In genomic region chr15:74843891-74844299, GRCh38 we compare ENCODE assay signal across 9 cellular contexts. TPM values are rescaled to one million over a fixed set of nuclear protein-coding genes. Genes with fewer than 3 reads are reported as not detected.
DNase-seq lines count a peak whose midpoint lies in the region; ATAC-seq, FAIRE-seq and TF ChIP-seq lines count a peak whose summit lies in the region.
"Had no signal": no experiment of that assay in that cellular context is flagged by ENCODE, and none has a peak within 500 bp of the region (broad histone marks: within the 10 kb centered on the region; RNA-seq: fewer than 3 reads in every experiment).

No MANE protein-coding gene starts in this region.

- 93% methylated on average over 6 of the region's 12 CpGs for WGBS in HepG2 (ENCODE audit: low lambda C conversion rate)
- 73% methylated on average over 2 of the region's 12 CpGs for WGBS in right lobe of liver (ENCODE audit: insufficient coverage, low coverage, low lambda C conversion rate, missing lambda C conversion rate)

- no peak overlapping the region for H2AFZ ChIP-seq in HepG2 (ENCODE audit: low read length)

- in situ Hi-C loops in HepG2 (cut with HindIII; ENCODE audit: extremely low pct_ligation_motif_present, low pct_unique_long_range_greater_than_20kb), result no loop called here

- TF ChIP-seq EP300 in HepG2 (IDR thresholded peaks at IDR 0.05; ENCODE audit: low read depth in 2 of 2, low read length in 2 of 2) (no peak), HepG2 (CRISPR knock-in tag; IDR thresholded peaks at IDR 0.05; ENCODE audit: borderline replicate concordance) (no peak)

- H3K27ac Mint-ChIP-seq in activated naive CD8-positive, alpha-beta T cell, result peak overlapping the region; percentile 96

- intact Hi-C loops in HepG2 (cut with micrococcal nuclease; ENCODE audit: unreplicated experiment), result loop anchor here (2.0 kb wide), 1 partner anchor 13 kb away; no protein-coding TSS in a partner anchor
- intact Hi-C loops in right lobe of liver (cut with DNase I), result no loop called here
- intact Hi-C loops in uterus (cut with DNase I; ENCODE audit: low total_unique reads), result no loop called here

- H3K36me3 Mint-ChIP-seq in activated naive CD8-positive, alpha-beta T cell, result peaks cover 2% of the 10 kb centered on the region

- CTCF ChIA-PET in HepG2 (lab: Yijun Ruan, JAX; ENCODE audit: low intra/inter-chr PET ratio, low total read pairs) (interaction anchor here (1.8 kb wide), 1 partner anchor 73 kb away, joined by 6 read pairs; no protein-coding TSS in a partner anchor), GM10248 (lab: Yijun Ruan, JAX) (interaction anchor here (0.6 to 3.8 kb wide), 17 partner anchors 8 to 226 kb away, joined by 3 to 19 read pairs (median 5); no protein-coding TSS in a partner anchor)

- H3K4me3 ChIP-seq in HepG2 (replicated peaks in 1 of 3; ENCODE audit: insufficient read depth in 1 of 3, low read depth in 2 of 3, low read length in 3 of 3), result no peak overlapping the region
- no peak overlapping the region for H3K4me3 ChIP-seq in right lobe of liver
- peak overlapping the region in 1 of 2 donors; percentile 78 for H3K4me3 ChIP-seq in muscle layer of colon (ENCODE audit: low read depth in 1 of 2, low read length in 2 of 2)
- peak overlapping the region in 1 of 2 donors; percentile 77 for H3K4me3 ChIP-seq in uterus

- DNase-seq in HepG2 (ENCODE audit: low spot score) (no peak), right lobe of liver (no peak), uterus (peak; percentile 22 to 34), DMS 273 treated with DMSO at 0.1 percent for 48 hours (lab: John Stamatoyannopoulos, UW) (no peak), GM10248 (ENCODE audit: extremely low spot score) (no peak), GM12891 (ENCODE audit: insufficient read length, low spot score) (no peak)

- H3K9me3 ChIP-seq in HepG2 (ENCODE audit: low read length), result no peaks in the 10 kb centered on the region
- H3K9me3 ChIP-seq in right lobe of liver, result no peaks in the 10 kb centered on the region
- no peaks in the 10 kb centered on the region for H3K9me3 ChIP-seq in muscle layer of colon (ENCODE audit: low read length)
- H3K9me3 ChIP-seq in uterus, result no peaks in the 10 kb centered on the region

- ATAC-seq in HepG2 (no peak), right lobe of liver (no peak)

- H3K4me3 Mint-ChIP-seq in activated naive CD8-positive, alpha-beta T cell, result peak overlapping the region; percentile 90

- peaks cover 22% of the 10 kb centered on the region for H3K4me1 ChIP-seq in HepG2 (ENCODE audit: insufficient read depth, low read length)
- H3K4me1 ChIP-seq in right lobe of liver, result peaks cover 0 to 23% (median 7%) of the 10 kb centered on the region in 4 donors
- peaks cover 25% of the 10 kb centered on the region for H3K4me1 ChIP-seq in muscle layer of colon (ENCODE audit: insufficient read depth, low read length)
- H3K4me1 ChIP-seq in uterus, result peaks cover 0 to 17% of the 10 kb centered on the region in 2 donors

- no peaks in the 10 kb centered on the region for H3K9me3 Mint-ChIP-seq in activated naive CD8-positive, alpha-beta T cell (ENCODE audit: low read depth)

- no peaks in the 10 kb centered on the region for H3K79me2 ChIP-seq in HepG2 (ENCODE audit: insufficient read depth, low read length)

- no peak for FAIRE-seq in HepG2 (lab: Jason Lieb, UNC)
- no peak for FAIRE-seq in GM12891 (lab: Jason Lieb, UNC)

- no peaks in the 10 kb centered on the region for H4K20me1 ChIP-seq in HepG2 (ENCODE audit: insufficient read depth, low read length)

- H3K9ac ChIP-seq in HepG2 (ENCODE audit: insufficient read depth, low read depth, low read length) (no peak overlapping the region; the same call in 1 of the 2 replicates), muscle layer of colon (ENCODE audit: low read length) (peak overlapping the region; percentile 8)

- no peaks in the 10 kb centered on the region for H3K27me3 Mint-ChIP-seq in activated naive CD8-positive, alpha-beta T cell

- no peak for TF ChIP-seq CTCF in HepG2 (CRISPR knock-in tag; IDR thresholded peaks at IDR 0.05)
- TF ChIP-seq CTCF in right lobe of liver (IDR thresholded peaks at IDR 0.05), result no peak
- no peak for TF ChIP-seq CTCF in uterus (IDR thresholded peaks at IDR 0.05)
- no peak for TF ChIP-seq CTCF in GM10248 (IDR thresholded peaks at IDR 0.05; ENCODE audit: control extremely low read depth, extremely low read depth, low read depth, missing control alignments)

- peaks cover 41% of the 10 kb centered on the region for H3K4me1 Mint-ChIP-seq in activated naive CD8-positive, alpha-beta T cell (ENCODE audit: low read depth)

- TF ChIP-seq POLR2A in HepG2 (IDR thresholded peaks at IDR 0.05; ENCODE audit: insufficient read depth in 1 of 2, low read depth in 2 of 2, low read length in 2 of 2) (no peak), right lobe of liver (IDR thresholded peaks at IDR 0.05) (no peak), uterus (IDR thresholded peaks at IDR 0.05) (no peak), GM12891 (IDR thresholded peaks at IDR 0.05; ENCODE audit: low read depth, low read length) (no peak)

- H3K27ac ChIP-seq in HepG2 (ENCODE audit: extremely low read length, insufficient read depth, low read length) (peak overlapping the region; percentile 57), right lobe of liver (no peak overlapping the region), muscle layer of colon (ENCODE audit: low read depth, low read length) (peak overlapping the region; percentile 79), uterus (peak overlapping the region; percentile 91 to 92)

- POLR2A ChIA-PET in HepG2 (lab: Yijun Ruan, JAX) (interaction anchor here (0.9 to 1.3 kb wide), 3 partner anchors 30 to 50 kb away, joined by 3 read pairs; partner anchors contain the start of genes MPI and SCAMP2), GM10248 (lab: Yijun Ruan, JAX) (no interaction called here)

- TF ChIP-seq RAD21 in HepG2 (CRISPR knock-in tag; IDR thresholded peaks at IDR 0.05), result no peak

- H3K36me3 ChIP-seq in HepG2 (replicated peaks in 1 of 2; ENCODE audit: control insufficient read depth in 1 of 2, insufficient read depth in 2 of 2, low read length in 2 of 2) (peaks cover 10 to 28% of the 10 kb centered on the region in 2 experiments; a peak in 4 of 5 replicates), right lobe of liver (peaks cover 0 to 21% (median 4%) of the 10 kb centered on the region in 4 donors), muscle layer of colon (ENCODE audit: insufficient read depth, low read length) (peaks cover 43% of the 10 kb centered on the region), uterus (no peaks in the 10 kb centered on the region)

- no TSS peak for BruUV-seq in HepG2 (replicated peaks; lab: Mats Ljungman, UMichigan)

- H3K27me3 ChIP-seq in HepG2 (ENCODE audit: control insufficient read depth in 1 of 2, insufficient read depth in 2 of 2, low read length in 2 of 2) (no peaks in the 10 kb centered on the region), right lobe of liver (no peaks in the 10 kb centered on the region), muscle layer of colon (ENCODE audit: control insufficient read depth in 1 of 2, insufficient read depth in 2 of 2, low read length in 2 of 2) (no peaks in the 10 kb centered on the region), uterus (no peaks in the 10 kb centered on the region)

- no peak overlapping the region for H3K4me2 ChIP-seq in HepG2 (ENCODE audit: low read depth, low read length)

RNA-seq across cellular contexts. Expression of gene ULK3, which starts 0.9 kb away (rescaled TPM):
- total RNA-seq in HepG2 (2016; rRNA removed; fragmentation: Illumina TruSeq; extraction: Trizol) (8.2 and 15.2 TPM in 2 replicates), right lobe of liver (10 to 100 TPM; 19.7 to 25.1 (median 22.1) TPM), uterus (100 to 1,000 TPM in 1 of 4 donors, 10 to 100 TPM in 3; 29.0 to 105 (median 41.2) TPM)
- 7.6 and 8.1 TPM in 2 replicates for total RNA-seq in HepG2 (2016; cell fraction: cytosol; rRNA removed; fragmentation: Illumina TruSeq; extraction: Trizol; ENCODE audit: low read depth)
- 8.9 and 14.6 TPM in 2 replicates for total RNA-seq in HepG2 (2016; cell fraction: insoluble cytoplasmic fraction; rRNA removed; fragmentation: Illumina TruSeq; extraction: Trizol)
- 17.8 and 17.9 TPM in 2 replicates for total RNA-seq in HepG2 (2016; cell fraction: membrane; rRNA removed; fragmentation: Illumina TruSeq; extraction: Trizol)
- total RNA-seq in HepG2 (2016; cell fraction: nucleus; rRNA removed; fragmentation: Illumina TruSeq; extraction: Trizol), result 13.8 and 17.0 TPM in 2 replicates
- polyA plus RNA-seq in HepG2 (2011; rRNA removed), result 23.7 and 25.1 TPM in 2 replicates
- polyA plus RNA-seq in HepG2 (2011; cell fraction: cytosol; rRNA removed), result 10.1 and 12.4 TPM in 2 replicates
- 149 and 163 TPM in 2 replicates for polyA plus RNA-seq in HepG2 (2011; cell fraction: nucleus; rRNA removed)
- polyA plus RNA-seq in HepG2 (2012), result 11.8 and 16.1 TPM in 2 replicates
- polyA plus RNA-seq in HepG2 (2016; cell fraction: cytosol; fragmentation: Illumina TruSeq; extraction: Trizol; ENCODE audit: low read depth), result 9.7 and 10.4 TPM in 2 replicates
- polyA plus RNA-seq in HepG2 (2016; cell fraction: insoluble cytoplasmic fraction; fragmentation: Illumina TruSeq; extraction: Trizol; ENCODE audit: low read depth), result 7.6 and 10.2 TPM in 2 replicates
- 15.2 and 26.1 TPM in 2 replicates for polyA plus RNA-seq in HepG2 (2016; cell fraction: membrane; fragmentation: Illumina TruSeq; extraction: Trizol; ENCODE audit: low read depth)
- 43.8 and 44.9 TPM in 2 replicates for polyA plus RNA-seq in HepG2 (2016; cell fraction: nucleus; fragmentation: Illumina TruSeq; extraction: Trizol; ENCODE audit: insufficient read depth, low read depth)
- polyA minus RNA-seq in HepG2 (2011; rRNA and poly(A)+ RNA removed; ENCODE audit: low replicate concordance), result 13.8 and 70.3 TPM in 2 replicates
- polyA minus RNA-seq in HepG2 (2011; cell fraction: cytosol; rRNA and poly(A)+ RNA removed), result 4.8 and 5.1 TPM in 2 replicates
- 11.6 and 13.2 TPM in 2 replicates for polyA minus RNA-seq in HepG2 (2011; cell fraction: nucleus; rRNA and poly(A)+ RNA removed)
- 16.3 TPM for polyA plus RNA-seq in GM12891 (2012; ENCODE audit: low read depth, missing spikeins)

RNA-seq across cellular contexts. Expression of gene CPLX3, which starts 17.5 kb away (rescaled TPM):
- not detected in 2 replicates for total RNA-seq in HepG2 (2016; rRNA removed; fragmentation: Illumina TruSeq; extraction: Trizol)
- total RNA-seq in HepG2 (2016; cell fraction: cytosol; rRNA removed; fragmentation: Illumina TruSeq; extraction: Trizol; ENCODE audit: low read depth), result not detected in 2 replicates
- total RNA-seq in HepG2 (2016; cell fraction: insoluble cytoplasmic fraction; rRNA removed; fragmentation: Illumina TruSeq; extraction: Trizol), result not detected in 2 replicates
- total RNA-seq in HepG2 (2016; cell fraction: membrane; rRNA removed; fragmentation: Illumina TruSeq; extraction: Trizol), result not detected in 2 replicates
- not detected in 2 replicates for total RNA-seq in HepG2 (2016; cell fraction: nucleus; rRNA removed; fragmentation: Illumina TruSeq; extraction: Trizol)
- not detected in 2 replicates for polyA plus RNA-seq in HepG2 (2011; rRNA removed)
- polyA plus RNA-seq in HepG2 (2011; cell fraction: cytosol; rRNA removed), result not detected in 2 replicates
- 0.05 TPM in 1 of 2 replicates, not detected in the other for polyA plus RNA-seq in HepG2 (2011; cell fraction: nucleus; rRNA removed)
- polyA plus RNA-seq in HepG2 (2012), result not detected in 2 replicates
- not detected in 2 replicates for polyA plus RNA-seq in HepG2 (2016; cell fraction: cytosol; fragmentation: Illumina TruSeq; extraction: Trizol; ENCODE audit: low read depth)
- not detected in 2 replicates for polyA plus RNA-seq in HepG2 (2016; cell fraction: insoluble cytoplasmic fraction; fragmentation: Illumina TruSeq; extraction: Trizol; ENCODE audit: low read depth)
- not detected in 2 replicates for polyA plus RNA-seq in HepG2 (2016; cell fraction: membrane; fragmentation: Illumina TruSeq; extraction: Trizol; ENCODE audit: low read depth)
- polyA plus RNA-seq in HepG2 (2016; cell fraction: nucleus; fragmentation: Illumina TruSeq; extraction: Trizol; ENCODE audit: insufficient read depth, low read depth), result not detected in 2 replicates
- polyA minus RNA-seq in HepG2 (2011; rRNA and poly(A)+ RNA removed; ENCODE audit: low replicate concordance), result not detected in 2 replicates
- not detected in 2 replicates for polyA minus RNA-seq in HepG2 (2011; cell fraction: cytosol; rRNA and poly(A)+ RNA removed)
- not detected in 2 replicates for polyA minus RNA-seq in HepG2 (2011; cell fraction: nucleus; rRNA and poly(A)+ RNA removed)
- total RNA-seq in right lobe of liver, result not detected
- total RNA-seq in uterus, result not detected
- 0.15 TPM for polyA plus RNA-seq in GM12891 (2012; ENCODE audit: low read depth, missing spikeins)
- total RNA-seq: lung had no signal

RNA-seq across cellular contexts. Expression of gene SCAMP2, which starts 29.3 kb away (rescaled TPM):
- total RNA-seq in HepG2 (2016; rRNA removed; fragmentation: Illumina TruSeq; extraction: Trizol), result 23.6 and 34.8 TPM in 2 replicates
- 9.6 and 11.5 TPM in 2 replicates for total RNA-seq in HepG2 (2016; cell fraction: cytosol; rRNA removed; fragmentation: Illumina TruSeq; extraction: Trizol; ENCODE audit: low read depth)
- 21.6 and 36.5 TPM in 2 replicates for total RNA-seq in HepG2 (2016; cell fraction: insoluble cytoplasmic fraction; rRNA removed; fragmentation: Illumina TruSeq; extraction: Trizol)
- total RNA-seq in HepG2 (2016; cell fraction: membrane; rRNA removed; fragmentation: Illumina TruSeq; extraction: Trizol), result 19.1 and 19.4 TPM in 2 replicates
- 34.8 and 43.1 TPM in 2 replicates for total RNA-seq in HepG2 (2016; cell fraction: nucleus; rRNA removed; fragmentation: Illumina TruSeq; extraction: Trizol)
- 121 and 137 TPM in 2 replicates for polyA plus RNA-seq in HepG2 (2011; rRNA removed)
- polyA plus RNA-seq in HepG2 (2011; cell fraction: cytosol; rRNA removed), result 79.1 and 105 TPM in 2 replicates
- polyA plus RNA-seq in HepG2 (2011; cell fraction: nucleus; rRNA removed), result 60.5 and 61.0 TPM in 2 replicates
- 46.1 and 60.6 TPM in 2 replicates for polyA plus RNA-seq in HepG2 (2012)
- 13.9 and 15.3 TPM in 2 replicates for polyA plus RNA-seq in HepG2 (2016; cell fraction: cytosol; fragmentation: Illumina TruSeq; extraction: Trizol; ENCODE audit: low read depth)
- 40.8 and 49.5 TPM in 2 replicates for polyA plus RNA-seq in HepG2 (2016; cell fraction: insoluble cytoplasmic fraction; fragmentation: Illumina TruSeq; extraction: Trizol; ENCODE audit: low read depth)
- 19.7 and 19.9 TPM in 2 replicates for polyA plus RNA-seq in HepG2 (2016; cell fraction: membrane; fragmentation: Illumina TruSeq; extraction: Trizol; ENCODE audit: low read depth)
- 82.6 and 86.5 TPM in 2 replicates for polyA plus RNA-seq in HepG2 (2016; cell fraction: nucleus; fragmentation: Illumina TruSeq; extraction: Trizol; ENCODE audit: insufficient read depth, low read depth)
- 153 and 215 TPM in 2 replicates for polyA minus RNA-seq in HepG2 (2011; rRNA and poly(A)+ RNA removed; ENCODE audit: low replicate concordance)
- 43.0 and 53.0 TPM in 2 replicates for polyA minus RNA-seq in HepG2 (2011; cell fraction: cytosol; rRNA and poly(A)+ RNA removed)
- 19.7 and 32.7 TPM in 2 replicates for polyA minus RNA-seq in HepG2 (2011; cell fraction: nucleus; rRNA and poly(A)+ RNA removed)
- total RNA-seq in right lobe of liver, result 10 to 100 TPM; 33.9 to 45.9 (median 41.7) TPM
- 10 to 100 TPM; 15.9 to 67.5 (median 33.0) TPM for total RNA-seq in uterus
- polyA plus RNA-seq in GM12891 (2012; ENCODE audit: low read depth, missing spikeins), result 59.8 TPM

RNA-seq across cellular contexts. Expression of gene LMAN1L, which starts 31.3 kb away (rescaled TPM):
- total RNA-seq in HepG2 (2016; rRNA removed; fragmentation: Illumina TruSeq; extraction: Trizol), result not detected in 2 replicates
- total RNA-seq in HepG2 (2016; cell fraction: cytosol; rRNA removed; fragmentation: Illumina TruSeq; extraction: Trizol; ENCODE audit: low read depth), result not detected in 2 replicates
- total RNA-seq in HepG2 (2016; cell fraction: insoluble cytoplasmic fraction; rRNA removed; fragmentation: Illumina TruSeq; extraction: Trizol), result not detected in 2 replicates
- total RNA-seq in HepG2 (2016; cell fraction: membrane; rRNA removed; fragmentation: Illumina TruSeq; extraction: Trizol), result not detected in 2 replicates
- total RNA-seq in HepG2 (2016; cell fraction: nucleus; rRNA removed; fragmentation: Illumina TruSeq; extraction: Trizol), result not detected in 2 replicates
- not detected in 2 replicates for polyA plus RNA-seq in HepG2 (2011; rRNA removed)
- not detected in 2 replicates for polyA plus RNA-seq in HepG2 (2011; cell fraction: cytosol; rRNA removed)
- 0.17 and 0.26 TPM in 2 replicates for polyA plus RNA-seq in HepG2 (2011; cell fraction: nucleus; rRNA removed)
- not detected in 2 replicates for polyA plus RNA-seq in HepG2 (2012)
- not detected in 2 replicates for polyA plus RNA-seq in HepG2 (2016; cell fraction: cytosol; fragmentation: Illumina TruSeq; extraction: Trizol; ENCODE audit: low read depth)
- polyA plus RNA-seq in HepG2 (2016; cell fraction: insoluble cytoplasmic fraction; fragmentation: Illumina TruSeq; extraction: Trizol; ENCODE audit: low read depth), result not detected in 2 replicates
- not detected in 2 replicates for polyA plus RNA-seq in HepG2 (2016; cell fraction: membrane; fragmentation: Illumina TruSeq; extraction: Trizol; ENCODE audit: low read depth)
- not detected in 2 replicates for polyA plus RNA-seq in HepG2 (2016; cell fraction: nucleus; fragmentation: Illumina TruSeq; extraction: Trizol; ENCODE audit: insufficient read depth, low read depth)
- polyA minus RNA-seq in HepG2 (2011; rRNA and poly(A)+ RNA removed; ENCODE audit: low replicate concordance), result 0.07 TPM in 1 of 2 replicates, not detected in the other
- not detected in 2 replicates for polyA minus RNA-seq in HepG2 (2011; cell fraction: cytosol; rRNA and poly(A)+ RNA removed)
- polyA minus RNA-seq in HepG2 (2011; cell fraction: nucleus; rRNA and poly(A)+ RNA removed), result not detected in 2 replicates
- not detected for total RNA-seq in right lobe of liver
- total RNA-seq in uterus, result 1 to 10 TPM in 1 of 4 donors, not detected in 3; 1.5 TPM
- polyA plus RNA-seq in GM12891 (2012; ENCODE audit: low read depth, missing spikeins), result 0.28 TPM

RNA-seq across cellular contexts. Expression of gene MPI, which starts 45.9 kb away (rescaled TPM):
- total RNA-seq in HepG2 (2016; rRNA removed; fragmentation: Illumina TruSeq; extraction: Trizol) (36.9 and 49.7 TPM in 2 replicates), right lobe of liver (10 to 100 TPM; 23.5 to 69.7 (median 40.8) TPM), uterus (10 to 100 TPM; 28.8 to 73.3 (median 33.7) TPM)
- total RNA-seq in HepG2 (2016; cell fraction: cytosol; rRNA removed; fragmentation: Illumina TruSeq; extraction: Trizol; ENCODE audit: low read depth), result 14.9 and 19.2 TPM in 2 replicates
- total RNA-seq in HepG2 (2016; cell fraction: insoluble cytoplasmic fraction; rRNA removed; fragmentation: Illumina TruSeq; extraction: Trizol), result 41.4 and 51.3 TPM in 2 replicates
- total RNA-seq in HepG2 (2016; cell fraction: membrane; rRNA removed; fragmentation: Illumina TruSeq; extraction: Trizol), result 19.0 and 24.4 TPM in 2 replicates
- total RNA-seq in HepG2 (2016; cell fraction: nucleus; rRNA removed; fragmentation: Illumina TruSeq; extraction: Trizol), result 19.5 and 27.2 TPM in 2 replicates
- polyA plus RNA-seq in HepG2 (2011; rRNA removed), result 63.5 and 66.7 TPM in 2 replicates
- 68.2 and 75.7 TPM in 2 replicates for polyA plus RNA-seq in HepG2 (2011; cell fraction: cytosol; rRNA removed)
- 79.4 and 82.3 TPM in 2 replicates for polyA plus RNA-seq in HepG2 (2011; cell fraction: nucleus; rRNA removed)
- 35.5 and 45.4 TPM in 2 replicates for polyA plus RNA-seq in HepG2 (2012)
- polyA plus RNA-seq in HepG2 (2016; cell fraction: cytosol; fragmentation: Illumina TruSeq; extraction: Trizol; ENCODE audit: low read depth), result 11.8 and 13.8 TPM in 2 replicates
- 52.7 and 54.7 TPM in 2 replicates for polyA plus RNA-seq in HepG2 (2016; cell fraction: insoluble cytoplasmic fraction; fragmentation: Illumina TruSeq; extraction: Trizol; ENCODE audit: low read depth)
- 18.4 and 18.9 TPM in 2 replicates for polyA plus RNA-seq in HepG2 (2016; cell fraction: membrane; fragmentation: Illumina TruSeq; extraction: Trizol; ENCODE audit: low read depth)
- 25.9 and 30.1 TPM in 2 replicates for polyA plus RNA-seq in HepG2 (2016; cell fraction: nucleus; fragmentation: Illumina TruSeq; extraction: Trizol; ENCODE audit: insufficient read depth, low read depth)
- polyA minus RNA-seq in HepG2 (2011; rRNA and poly(A)+ RNA removed; ENCODE audit: low replicate concordance), result 129 and 146 TPM in 2 replicates
- 28.5 and 36.3 TPM in 2 replicates for polyA minus RNA-seq in HepG2 (2011; cell fraction: cytosol; rRNA and poly(A)+ RNA removed)
- polyA minus RNA-seq in HepG2 (2011; cell fraction: nucleus; rRNA and poly(A)+ RNA removed), result 54.8 and 73.8 TPM in 2 replicates
- polyA plus RNA-seq in GM12891 (2012; ENCODE audit: low read depth, missing spikeins), result 75.5 TPM

Comparison
In these comparisons a context has a peak if more than half of its experiments do, and no peak if none do; other contexts are left out.
1. H3K27ac ChIP-seq: peak in HepG2 (single experiment), muscle layer of colon (single experiment) and uterus (2 of 2); none in right lobe of liver (0 of 3).
2. DNase-seq: peak in uterus (2 of 2); none in HepG2 (single experiment), right lobe of liver (0 of 3), DMS 273 treated with DMSO at 0.1 percent for 48 hours (single experiment), GM10248 (single experiment) and GM12891 (single experiment).